8 cellular contexts compared by ENCODE assay signal in the genomic region with DNA sequence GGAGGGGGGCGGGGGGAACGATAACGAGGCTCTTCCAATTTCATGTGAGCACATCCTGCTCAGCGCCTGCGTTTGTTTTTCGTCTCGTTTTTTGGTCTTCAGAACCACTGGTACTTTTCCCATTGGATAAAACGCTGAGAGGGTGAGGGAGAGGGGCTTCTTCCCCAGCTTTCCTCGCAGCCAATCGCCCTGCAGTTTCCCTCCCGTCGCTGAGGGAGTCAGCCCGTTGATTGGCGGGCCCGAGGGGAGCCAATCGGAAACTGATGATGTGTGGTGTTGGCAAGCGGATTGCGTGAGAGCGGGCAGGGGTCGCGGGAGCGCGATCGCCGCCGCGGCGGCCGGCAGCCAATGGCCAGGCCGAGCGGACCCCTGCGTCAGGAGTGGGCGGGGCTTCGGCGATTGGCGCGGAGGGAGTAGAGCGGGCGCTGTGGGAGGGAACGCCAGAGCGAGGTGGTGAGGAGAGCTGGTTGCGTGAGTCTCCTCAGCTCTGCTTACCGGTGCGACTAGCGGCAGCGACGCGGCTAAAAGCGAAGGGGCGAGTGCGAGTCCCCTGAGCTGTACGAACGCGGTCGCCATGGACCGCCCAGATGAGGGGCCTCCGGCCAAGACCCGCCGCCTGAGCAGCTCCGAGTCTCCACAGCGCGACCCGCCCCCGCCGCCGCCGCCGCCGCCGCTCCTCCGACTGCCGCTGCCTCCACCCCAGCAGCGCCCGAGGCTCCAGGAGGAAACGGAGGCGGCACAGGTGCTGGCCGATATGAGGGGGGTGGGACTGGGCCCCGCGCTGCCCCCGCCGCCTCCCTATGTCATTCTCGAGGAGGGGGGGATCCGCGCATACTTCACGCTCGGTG.
DNase-seq lines count a peak whose midpoint lies in the region; ATAC-seq lines count a peak whose summit lies in the region.

A gene (plus strand): TSS at position 443 of the 848 bp plus-strand sequence. CDS start 132 bp downstream, at position 575.

- ATAC-seq in GM19023 (IDR thresholded peaks at IDR 0.05; ENCODE audit: unreplicated experiment), result peak; percentile 92
- peak; percentile 94 for ATAC-seq in HG03280 (IDR thresholded peaks at IDR 0.05; ENCODE audit: unreplicated experiment)

- DNase-seq in AG08396 (ENCODE audit: low spot score), result peak; percentile 94
- peak; percentile 89 for DNase-seq in NCI-H345 treated with DMSO at 0.1 percent for 48 hours (lab: John Stamatoyannopoulos, UW; ENCODE audit: unreplicated experiment)
- peak; percentile 81 to 88 (median 86) for DNase-seq in activated CD4-positive, CD25-positive, alpha-beta regulatory T cell (lab: John Stamatoyannopoulos, UW)
- DNase-seq in central memory CD4-positive, alpha-beta T cell, result peak; percentile 95
- DNase-seq in iris pigment epithelial cell (ENCODE audit: low read depth), result peak; percentile 97
- DNase-seq in stimulated activated CD4-positive, alpha-beta T cell treated with anti-CD3 and anti-CD28 coated beads, Interleukin-12 subunit alpha, Interleukin-12 subunit beta, amount 100 ng/mL, for 24 hours (ENCODE audit: low read depth in 2 of 2), result peak; percentile 83 to 88

Comparison
In these comparisons a context has a peak if more than half of its experiments do, and no peak if none do; other contexts are left out.
1. Peak in every context shown above with its lines: DNase-seq and ATAC-seq.